14 cellular contexts compared by ENCODE assay signal in the genomic region with DNA sequence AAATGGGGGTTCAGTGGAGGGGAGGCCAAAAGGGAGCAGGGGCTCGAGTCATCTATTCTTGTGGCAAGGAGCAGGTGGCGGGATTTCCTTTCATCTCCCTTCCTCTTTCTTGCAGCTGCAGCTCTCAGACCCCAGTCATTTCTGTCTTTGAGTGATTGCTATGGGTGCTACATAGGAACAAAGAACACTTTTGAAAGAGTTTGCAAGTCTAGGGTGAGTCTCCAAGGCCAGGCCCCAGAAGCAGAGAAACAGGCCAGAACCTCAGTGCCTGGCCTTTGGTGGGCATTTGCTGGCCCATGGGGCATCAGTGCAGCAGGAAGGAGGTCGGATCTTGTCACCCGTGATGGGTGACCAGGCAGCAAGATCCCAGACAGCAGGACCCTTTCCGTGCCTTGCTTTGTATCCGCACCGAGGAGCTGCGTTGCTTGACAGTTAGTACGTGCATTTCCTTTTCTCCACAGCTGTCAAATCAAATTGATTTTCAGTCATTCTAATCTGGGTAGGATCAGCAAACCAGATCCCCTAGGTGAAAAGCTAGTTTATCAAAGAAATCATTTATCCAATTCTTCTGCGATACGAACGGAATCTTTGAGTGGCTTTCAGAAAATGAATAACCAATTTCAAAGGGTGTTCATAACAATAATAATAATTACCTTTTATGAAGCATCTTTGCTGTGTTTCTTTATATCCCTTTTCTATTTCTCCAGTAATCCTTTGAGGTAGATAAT.
DNase-seq lines count a peak whose midpoint lies in the region; ATAC-seq, FAIRE-seq and TF ChIP-seq lines count a peak whose summit lies in the region.
"Had no signal": no experiment of that assay in that cellular context is flagged by ENCODE, and none has a peak within 500 bp of the region (broad histone marks: within the 10 kb centered on the region; RNA-seq: fewer than 3 reads in every experiment).

No MANE protein-coding gene starts in this region.

- H3K9ac ChIP-seq in neural cell (ENCODE audit: low read length) (no peak overlapping the region), kidney (ENCODE audit: low read length in 2 of 2) (no peak overlapping the region)

- peak; percentile 30 for TF ChIP-seq EP300 in neural cell (conservative IDR thresholded peaks at IDR 0.05; ENCODE audit: poor library complexity, severe bottlenecking)

- no peaks in the 10 kb centered on the region for H4K20me1 ChIP-seq in neural cell (ENCODE audit: insufficient read depth)

- CTCF ChIA-PET in activated CD4-positive, alpha-beta T cell treated with anti-CD3 and anti-CD28 coated beads, Interleukin-2, amount 10 ng/mL, durations not matched to agents 7 days and 5 days (lab: Charles Lee) = interaction anchor here (1.3 kb wide), 1 partner anchor 14 kb away, joined by 3 read pairs; no protein-coding TSS in a partner anchor

- ATAC-seq in GM21529 (IDR thresholded peaks at IDR 0.05; ENCODE audit: unreplicated experiment) = peak; percentile 83
- ATAC-seq in HG03139 (IDR thresholded peaks at IDR 0.05; ENCODE audit: unreplicated experiment) = peak; percentile 87
- ATAC-seq: A549 had no signal

- no peak for FAIRE-seq in kidney (lab: Jason Lieb, UNC)
- FAIRE-seq: A549 had no signal

- H3K9me3 ChIP-seq in neural cell (ENCODE audit: low read length) (no peaks in the 10 kb centered on the region), kidney (ENCODE audit: control insufficient read depth in 1 of 2, low read length in 2 of 2) (no peaks in the 10 kb centered on the region)
- H3K9me3 ChIP-seq: A549 had no signal

- H3K27me3 Mint-ChIP-seq in activated CD4-positive, alpha-beta T cell treated with anti-CD3 and anti-CD28 coated beads, Interleukin-2, amount 10 ng/mL, durations not matched to agents 7 days and 5 days = no peaks in the 10 kb centered on the region

- H3K9me2 ChIP-seq in neural cell (ENCODE audit: insufficient read depth, low read length) = no peaks in the 10 kb centered on the region

- no peaks in the 10 kb centered on the region for H3F3A ChIP-seq in neural cell (ENCODE audit: insufficient read depth, low read length, poor library complexity, severe bottlenecking)

- peaks cover 7% of the 10 kb centered on the region for H3K9me3 Mint-ChIP-seq in activated CD4-positive, alpha-beta T cell treated with anti-CD3 and anti-CD28 coated beads, Interleukin-2, amount 10 ng/mL, durations not matched to agents 7 days and 5 days

- TF ChIP-seq CTCF in neural cell (IDR thresholded peaks at IDR 0.05; ENCODE audit: poor library complexity, severe bottlenecking) = no peak
- TF ChIP-seq CTCF in coronary artery (IDR thresholded peaks at IDR 0.05) = no peak
- no peak for TF ChIP-seq CTCF in kidney (IDR thresholded peaks at IDR 0.05; ENCODE audit: borderline replicate concordance, extremely low read depth, insufficient read depth)

- peaks cover 41% of the 10 kb centered on the region for H3K4me1 Mint-ChIP-seq in activated CD4-positive, alpha-beta T cell treated with anti-CD3 and anti-CD28 coated beads, Interleukin-2, amount 10 ng/mL, durations not matched to agents 7 days and 5 days

- POLR2A ChIA-PET in activated CD4-positive, alpha-beta T cell treated with anti-CD3 and anti-CD28 coated beads, Interleukin-2, amount 10 ng/mL, durations not matched to agents 7 days and 5 days (lab: Charles Lee) = interaction anchor here (1.1 kb wide), 1 partner anchor 228 kb away, joined by 4 read pairs; no protein-coding TSS in a partner anchor

- H3K4me3 ChIP-seq in neural cell (ENCODE audit: low read length) (no peak overlapping the region), coronary artery (no peak overlapping the region), kidney (ENCODE audit: low read length in 2 of 2) (no peak overlapping the region)
- H3K4me3 ChIP-seq: A549, skin epidermis had no signal

- H3K79me2 ChIP-seq in neural cell (replicated peaks; ENCODE audit: insufficient read depth, low read length) = no peaks in the 10 kb centered on the region

- no peak overlapping the region for H2AFZ ChIP-seq in neural cell (ENCODE audit: low read depth, low read length)

- H3K36me3 ChIP-seq in neural cell (ENCODE audit: insufficient read depth, low read length) (no peaks in the 10 kb centered on the region), kidney (ENCODE audit: control insufficient read depth in 1 of 2, insufficient read depth in 2 of 2, low read length in 2 of 2) (no peaks in the 10 kb centered on the region)

- no peaks in the 10 kb centered on the region for H3K27me3 ChIP-seq in neural cell (ENCODE audit: insufficient read depth, low read depth, low read length)

- H3K4me3 Mint-ChIP-seq in activated CD4-positive, alpha-beta T cell treated with anti-CD3 and anti-CD28 coated beads, Interleukin-2, amount 10 ng/mL, durations not matched to agents 7 days and 5 days = peak overlapping the region; percentile 14

- no peak overlapping the region for H3K4me2 ChIP-seq in neural cell (ENCODE audit: low read length)
- H3K4me2 ChIP-seq: A549 had no signal

- DNase-seq in activated CD4-positive, alpha-beta T cell treated with anti-CD3 and anti-CD28 coated beads, Interleukin-2, amount 10 ng/mL, durations not matched to agents 7 days and 5 days = no peak
- no peak for DNase-seq in activated CD4-positive, alpha-beta T cell treated with anti-CD3 and anti-CD28 coated beads for 4 hours
- DNase-seq in coronary artery (ENCODE audit: low spot score) (no peak), kidney (no peak), NAMALWA (ENCODE audit: low spot score) (no peak)
- DNase-seq: GDM1, midbrain, NCI-H1930, SIG-M5 had no signal

- no peaks in the 10 kb centered on the region for H3K4me1 ChIP-seq in kidney (ENCODE audit: control insufficient read depth in 1 of 2, insufficient read depth in 1 of 2, low read depth in 1 of 2, low read length in 2 of 2)
- H3K4me1 ChIP-seq: A549 had no signal

- H3K36me3 Mint-ChIP-seq in activated CD4-positive, alpha-beta T cell treated with anti-CD3 and anti-CD28 coated beads, Interleukin-2, amount 10 ng/mL, durations not matched to agents 7 days and 5 days (ENCODE audit: low read depth) = peaks cover 3% of the 10 kb centered on the region

- intact Hi-C loops in kidney (cut with DNase I) = no loop called here

- H3K27ac ChIP-seq in neural cell (ENCODE audit: low read length) (no peak overlapping the region), coronary artery (no peak overlapping the region), kidney (ENCODE audit: low read depth in 2 of 2, low read length in 2 of 2) (no peak overlapping the region)
- H3K27ac ChIP-seq: A549 had no signal

- TF ChIP-seq RAD21 in neural cell (conservative IDR thresholded peaks at IDR 0.05) = no peak

- H3K27ac Mint-ChIP-seq in activated CD4-positive, alpha-beta T cell treated with anti-CD3 and anti-CD28 coated beads, Interleukin-2, amount 10 ng/mL, durations not matched to agents 7 days and 5 days = peak overlapping the region; percentile 48

TF ChIP-seq in neural cell, 6 proteins besides CTCF, POLR2A, EP300 and RAD21:
- TF ChIP-seq TAF1 (IDR thresholded peaks at IDR 0.05; ENCODE audit: low read depth) = no peak
- TF ChIP-seq POLR2AphosphoS5 (IDR thresholded peaks at IDR 0.05) = peak; percentile 24
